Comparison of ENCODE assay signal across 14 cellular contexts in genomic region chr12:53590661-53591060, GRCh38. TPM values are rescaled to one million over a fixed set of nuclear protein-coding genes. Genes with fewer than 3 reads are reported as not detected.
DNase-seq lines count a peak whose midpoint lies in the region; ATAC-seq, FAIRE-seq and TF ChIP-seq lines count a peak whose summit lies in the region.
"Had no signal": no experiment of that assay in that cellular context is flagged by ENCODE, and none has a peak within 500 bp of the region (broad histone marks: within the 10 kb centered on the region; RNA-seq: fewer than 3 reads in every experiment).

No MANE protein-coding gene starts in this region.

- DNase-seq in cardiac muscle cell (ENCODE audit: low read depth in 1 of 2, low spot score in 1 of 2) = no peak
- DNase-seq in right cardiac atrium = no peak
- no peak for DNase-seq in glutamatergic neuron
- no peak for DNase-seq in aorta
- no peak for DNase-seq in GM12891 (ENCODE audit: insufficient read length, low spot score)
- DNase-seq: EL, H7, NCI-H1092, NCI-H226, PC-3 had no signal

- H3K4me3 Mint-ChIP-seq in glutamatergic neuron (ENCODE audit: unreplicated experiment) = no peak overlapping the region

- FAIRE-seq in GM12891 (lab: Jason Lieb, UNC) = no peak
- FAIRE-seq: GM18507 had no signal

- no peak for TF ChIP-seq POLR2A in GM12891 (IDR thresholded peaks at IDR 0.05; ENCODE audit: low read depth, low read length)

- H3K27me3 Mint-ChIP-seq in glutamatergic neuron (ENCODE audit: unreplicated experiment) = no peaks in the 10 kb centered on the region

- no peaks in the 10 kb centered on the region for H3K36me3 ChIP-seq in cardiac muscle cell
- no peaks in the 10 kb centered on the region for H3K36me3 ChIP-seq in aorta (ENCODE audit: control insufficient read depth in 1 of 2, insufficient read depth in 2 of 2, low read length in 1 of 2)

- no peak for ATAC-seq in right cardiac atrium
- no peak for ATAC-seq in GM18511 (IDR thresholded peaks at IDR 0.05; ENCODE audit: unreplicated experiment)
- ATAC-seq in aorta (ENCODE audit: low FRiP score) = no peak

- H3K27me3 ChIP-seq in cardiac muscle cell = no peaks in the 10 kb centered on the region
- H3K27me3 ChIP-seq in right cardiac atrium (ENCODE audit: control insufficient read depth, insufficient read depth) = no peaks in the 10 kb centered on the region
- H3K27me3 ChIP-seq in aorta (ENCODE audit: control insufficient read depth in 1 of 2, insufficient read depth in 2 of 2, low read length in 1 of 2) = no peaks in the 10 kb centered on the region

- 72% methylated on average over 3 of the region's 3 CpGs for WGBS in right cardiac atrium
- 62 to 64% methylated on average over 3 of the region's 3 CpGs for WGBS in aorta, 2 donors

- H3K27ac ChIP-seq in cardiac muscle cell (peak overlapping the region; percentile 87), right cardiac atrium (ENCODE audit: low read length) (no peak overlapping the region), angular gyrus (ENCODE audit: low read depth, low read length) (peak overlapping the region; percentile 69), temporal lobe (ENCODE audit: low read depth, low read length) (peak overlapping the region; percentile 38), aorta (ENCODE audit: low read depth in 1 of 2, low read length in 2 of 2) (peak overlapping the region in 1 of 2 donors; percentile 43)

- H3K4me3 ChIP-seq in cardiac muscle cell (no peak overlapping the region), right cardiac atrium (ENCODE audit: low read length) (no peak overlapping the region), aorta (ENCODE audit: low read length in 2 of 2) (no peak overlapping the region)

- peaks cover 31% of the 10 kb centered on the region for H3K4me1 ChIP-seq in cardiac muscle cell (ENCODE audit: low read depth)
- H3K4me1 ChIP-seq in right cardiac atrium (ENCODE audit: control insufficient read depth, insufficient read depth, low read length) = peaks cover 4% of the 10 kb centered on the region
- peaks cover 5% of the 10 kb centered on the region in 2 donors for H3K4me1 ChIP-seq in aorta (ENCODE audit: control insufficient read depth in 1 of 2, insufficient read depth in 2 of 2, low read length in 2 of 2)

- no peaks in the 10 kb centered on the region for H3K36me3 Mint-ChIP-seq in glutamatergic neuron (ENCODE audit: unreplicated experiment)

- TF ChIP-seq CTCF in cardiac muscle cell (IDR thresholded peaks at IDR 0.05; ENCODE audit: low read depth, low read length) = no peak
- TF ChIP-seq CTCF in glutamatergic neuron (IDR thresholded peaks at IDR 0.05; ENCODE audit: partially characterized antibody, unreplicated experiment) = no peak

- peaks cover 29% of the 10 kb centered on the region for H3K4me1 Mint-ChIP-seq in glutamatergic neuron (ENCODE audit: low read depth, unreplicated experiment)

- H3K9me3 ChIP-seq in cardiac muscle cell (ENCODE audit: low read depth) (no peaks in the 10 kb centered on the region), right cardiac atrium (ENCODE audit: control insufficient read depth, low read length) (no peaks in the 10 kb centered on the region), aorta (ENCODE audit: control insufficient read depth, low read length) (no peaks in the 10 kb centered on the region)

- intact Hi-C loops in right cardiac atrium (cut with DNase I) (no loop called here), aorta (cut with DNase I) (no loop called here)

- no peaks in the 10 kb centered on the region for H3K9me3 Mint-ChIP-seq in glutamatergic neuron (ENCODE audit: unreplicated experiment)

- peak overlapping the region; percentile 83 for H3K27ac Mint-ChIP-seq in glutamatergic neuron (ENCODE audit: unreplicated experiment)

TF ChIP-seq in GM12891, 5 proteins besides CTCF, POLR2A, EP300 and RAD21:
- no peak for TF ChIP-seq SPI1 (IDR thresholded peaks at IDR 0.05; ENCODE audit: low read depth, low read length)
TF ChIP-seq in GM12891: peak in this region for 0.

RNA-seq across cellular contexts. Expression of gene ATF7, which starts 35.5 kb away (rescaled TPM):
- total RNA-seq in cardiac muscle cell (8.7 and 9.1 TPM in 2 replicates), right cardiac atrium (10 to 100 TPM; 30.7 to 36.9 (median 33.3) TPM), glutamatergic neuron (ENCODE audit: unreplicated experiment) (36.0 TPM), temporal lobe (7.1 TPM), aorta (10 to 100 TPM; 68.4 to 73.5 TPM)
- polyA plus RNA-seq in cardiac muscle cell (13.8 and 17.8 TPM in 2 replicates), right cardiac atrium (22.8 TPM), aorta (10 to 100 TPM; 25.7 to 29.5 TPM)
- 12.5 TPM for polyA plus RNA-seq in GM12891 (2012; ENCODE audit: low read depth, missing spikeins)
